8 cellular contexts compared by ENCODE assay signal in genomic region chr11:46242462-46242960, GRCh38. TPM values are rescaled to one million over a fixed set of nuclear protein-coding genes. Genes with fewer than 3 reads are reported as not detected.
A peak's percentile ranks its signal among the peaks of the same experiment; 100 is the strongest.
DNase-seq lines count a peak whose midpoint lies in the region; ATAC-seq and TF ChIP-seq lines count a peak whose summit lies in the region.

No MANE protein-coding gene starts in this region.

- no peak for ATAC-seq in HG02870 (IDR thresholded peaks at IDR 0.05; ENCODE audit: unreplicated experiment)

- TF ChIP-seq CTCF in C4-2B (conservative IDR thresholded peaks at IDR 0.05): no peak
- TF ChIP-seq CTCF in LNCaP clone FGC (IDR thresholded peaks at IDR 0.05; ENCODE audit: control insufficient read depth, extremely low read depth, insufficient read depth): no peak
- TF ChIP-seq CTCF in dorsolateral prefrontal cortex (IDR thresholded peaks at IDR 0.05 in 54 of 56, conservative IDR thresholded peaks at IDR 0.05 in 2 of 56; ENCODE audit: low read depth in 1 of 56, partially characterized antibody in 56 of 56): no peak
- no peak for TF ChIP-seq CTCF in nephron progenitor cell (IDR thresholded peaks at IDR 0.05)

- intact Hi-C loops in dorsolateral prefrontal cortex (cut with DNase I): loop anchor here in 1 of 2 donors (5.0 to 10.0 kb wide), 2 partner anchors 105 to 292 kb away; partner anchors contain the start of gene DGKZ

- peaks cover 0 to 12% (median 0%) of the 10 kb centered on the region in 45 donors for H3K27me3 ChIP-seq in dorsolateral prefrontal cortex

- peak overlapping the region; percentile 89 for H3K4me3 Mint-ChIP-seq in nephron progenitor cell

- no peaks in the 10 kb centered on the region for H3K9me3 Mint-ChIP-seq in nephron progenitor cell

- H3K27ac Mint-ChIP-seq in nephron progenitor cell: peak overlapping the region; percentile 98

- H3K27me3 Mint-ChIP-seq in nephron progenitor cell (ENCODE audit: low read depth, poor library complexity): peaks cover 22% of the 10 kb centered on the region

- H3K4me3 ChIP-seq in LNCaP clone FGC (ENCODE audit: low read depth, low read length) (peak overlapping the region; percentile 50), dorsolateral prefrontal cortex (peak overlapping the region in 49 of 59 donors; percentile 44 to 76 (median 63))

- no peaks in the 10 kb centered on the region for H3K36me3 Mint-ChIP-seq in nephron progenitor cell (ENCODE audit: low read depth)

- H3K4me1 Mint-ChIP-seq in nephron progenitor cell: peaks cover 51% of the 10 kb centered on the region

- DNase-seq in LNCaP clone FGC (ENCODE audit: low read depth) (no peak), dorsolateral prefrontal cortex (no peak), nephron progenitor cell (no peak), cerebellar nuclear complex (lab: John Stamatoyannopoulos, UW) (no peak), GF-D8 (lab: John Stamatoyannopoulos, UW) (no peak)
- DNase-seq in stimulated activated CD4-positive, alpha-beta T cell treated with anti-CD3 and anti-CD28 coated beads, Interleukin-4, amount 100 ng/mL, for 24 hours: no peak

- H3K27ac ChIP-seq in C4-2B: peak overlapping the region; percentile 68
- H3K27ac ChIP-seq in dorsolateral prefrontal cortex: peak overlapping the region in 38 of 59 donors; percentile 8 to 86 (median 72)

RNA-seq across cellular contexts. Expression of gene CREB3L1, which starts 35.0 kb away (rescaled TPM):
- total RNA-seq in dorsolateral prefrontal cortex: 10 to 100 TPM in 4 of 120 experiments, 1 to 10 TPM in 116; 2.0 to 11.9 (median 4.6) TPM
